In the genomic region with DNA sequence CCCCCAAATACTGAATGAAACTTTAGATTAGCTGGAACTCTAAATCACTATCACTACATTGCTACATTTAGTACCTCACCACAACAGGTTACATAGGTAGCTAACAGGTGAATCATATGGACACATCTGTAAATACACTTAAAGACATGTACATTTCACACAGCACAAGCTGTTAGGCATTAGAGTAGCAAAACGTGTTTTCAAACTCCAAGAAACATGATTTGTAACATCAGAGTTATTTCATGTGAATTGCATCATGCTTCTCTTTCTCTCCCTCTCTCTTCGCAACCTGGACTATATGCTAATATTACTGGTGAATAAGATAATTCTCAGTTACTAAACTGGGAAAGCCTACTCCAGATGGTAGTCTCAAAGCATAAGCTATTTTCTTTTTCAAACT, we compare ENCODE assay signal across 20 cellular contexts. TPM values are rescaled to one million over a fixed set of nuclear protein-coding genes. Genes with fewer than 3 reads are reported as not detected.
A peak's percentile ranks its signal among the peaks of the same experiment; 100 is the strongest.
DNase-seq lines count a peak whose midpoint lies in the region; ATAC-seq, FAIRE-seq and TF ChIP-seq lines count a peak whose summit lies in the region.
"Had no signal": no experiment of that assay in that cellular context is flagged by ENCODE, and none has a peak within 500 bp of the region (broad histone marks: within the 10 kb centered on the region; RNA-seq: fewer than 3 reads in every experiment).

No MANE protein-coding gene starts in this region.

- H3K9me3 Mint-ChIP-seq in activated naive CD4-positive, alpha-beta T cell treated with anti-CD3 and anti-CD28 coated beads for 36 hours, result no peaks in the 10 kb centered on the region
- H3K9me3 Mint-ChIP-seq: activated naive CD4-positive, alpha-beta T cell treated with anti-CD3 and anti-CD28 coated beads, Interleukin-2, amount 10 ng/mL, durations not matched to agents 7 days and 5 days had no signal

- H3K9ac ChIP-seq in SK-N-MC (ENCODE audit: insufficient read length), result peak overlapping the region; percentile 71

- H3K4me3 ChIP-seq in SK-N-MC (peak overlapping the region; percentile 37), fibroblast of mammary gland (ENCODE audit: control insufficient read depth, low read depth, low read length) (no peak overlapping the region)
- H3K4me3 ChIP-seq: SJSA1, spleen, uterus had no signal

- no peaks in the 10 kb centered on the region for H3K27me3 Mint-ChIP-seq in activated naive CD4-positive, alpha-beta T cell treated with anti-CD3 and anti-CD28 coated beads for 36 hours (ENCODE audit: low read depth)
- H3K27me3 Mint-ChIP-seq: activated naive CD4-positive, alpha-beta T cell treated with anti-CD3 and anti-CD28 coated beads, Interleukin-2, amount 10 ng/mL, durations not matched to agents 7 days and 5 days; B cell had no signal

- peak overlapping the region; percentile 89 for H3K27ac ChIP-seq in SK-N-MC
- H3K27ac ChIP-seq: SJSA1, spleen, uterus had no signal

- POLR2A ChIA-PET in HEK293T (lab: Yijun Ruan, JAX), result no interaction called here

- H3K36me3 ChIP-seq in SK-N-MC (ENCODE audit: insufficient read depth, low read length), result peaks cover 21% of the 10 kb centered on the region
- H3K36me3 ChIP-seq: uterus had no signal

- H3K4me3 Mint-ChIP-seq in activated naive CD4-positive, alpha-beta T cell treated with anti-CD3 and anti-CD28 coated beads for 36 hours, result no peak overlapping the region
- H3K4me3 Mint-ChIP-seq: activated naive CD4-positive, alpha-beta T cell treated with anti-CD3 and anti-CD28 coated beads, Interleukin-2, amount 10 ng/mL, durations not matched to agents 7 days and 5 days; B cell had no signal

- DNase-seq in activated naive CD4-positive, alpha-beta T cell treated with anti-CD3 and anti-CD28 coated beads for 36 hours, result no peak
- DNase-seq in activated naive CD4-positive, alpha-beta T cell (lab: John Stamatoyannopoulos, UW), result no peak
- DNase-seq in SK-N-MC (ENCODE audit: low read depth, low spot score) (peak; percentile 40), fibroblast of mammary gland (ENCODE audit: low read depth) (peak; percentile 17), urothelium cell line (ENCODE audit: low spot score) (no peak), HEK293T (ENCODE audit: extremely low spot score) (no peak), NCI-H526 (lab: John Stamatoyannopoulos, UW) (no peak)
- DNase-seq: activated CD4-positive, CD25-positive, alpha-beta regulatory T cell treated with anti-CD3 and anti-CD28 coated beads, Interleukin-2, amount 50 U/mL, for 72 hours; activated naive CD4-positive, alpha-beta T cell treated with anti-CD3 and anti-CD28 coated beads, Interleukin-2, amount 10 ng/mL, durations not matched to agents 7 days and 5 days; dermis blood vessel endothelial cell; GDM1; glutamatergic neuron; MV-4-11; NCI-H524 treated with DMSO at 0.1 percent for 48 hours; spleen; uterus had no signal

- no peaks in the 10 kb centered on the region for H3K9me3 ChIP-seq in SK-N-MC (ENCODE audit: low read depth, low read length)
- H3K9me3 ChIP-seq: SJSA1, spleen, uterus had no signal

- ATAC-seq in HG03097 (IDR thresholded peaks at IDR 0.05; ENCODE audit: low FRiP score, unreplicated experiment), result no peak
- ATAC-seq: left lobe of liver had no signal

- peaks cover 16% of the 10 kb centered on the region for H3K36me3 Mint-ChIP-seq in activated naive CD4-positive, alpha-beta T cell treated with anti-CD3 and anti-CD28 coated beads for 36 hours (ENCODE audit: low read depth)

- peaks cover 53% of the 10 kb centered on the region for H3K4me1 Mint-ChIP-seq in activated naive CD4-positive, alpha-beta T cell treated with anti-CD3 and anti-CD28 coated beads for 36 hours (ENCODE audit: low read depth)

- intact Hi-C loops in activated naive CD4-positive, alpha-beta T cell treated with anti-CD3 and anti-CD28 coated beads for 36 hours (cut with micrococcal nuclease), result no loop called here

- CTCF ChIA-PET in activated naive CD4-positive, alpha-beta T cell treated with anti-CD3 and anti-CD28 coated beads for 36 hours (lab: Charles Lee), result interaction anchor here (0.8 kb wide), 1 partner anchor 31 kb away, joined by 3 read pairs; no protein-coding TSS in a partner anchor
- CTCF ChIA-PET in HEK293T (lab: Yijun Ruan, JAX), result interaction anchor here (0.7 kb wide), 1 partner anchor 14 kb away, joined by 3 read pairs; no protein-coding TSS in a partner anchor

- H3K27ac Mint-ChIP-seq in activated naive CD4-positive, alpha-beta T cell treated with anti-CD3 and anti-CD28 coated beads for 36 hours, result peak overlapping the region; percentile 59
- H3K27ac Mint-ChIP-seq: activated naive CD4-positive, alpha-beta T cell treated with anti-CD3 and anti-CD28 coated beads, Interleukin-2, amount 10 ng/mL, durations not matched to agents 7 days and 5 days; B cell had no signal

- TF ChIP-seq CTCF in fibroblast of mammary gland (conservative IDR thresholded peaks at IDR 0.05; ENCODE audit: control insufficient read depth, insufficient read depth, low read depth, low read length), result no peak

- peak; percentile 59 for FAIRE-seq in urothelium cell line (lab: Jason Lieb, UNC)

TF ChIP-seq in HEK293T, 16 proteins besides CTCF, POLR2A, EP300 and RAD21:
- no peak for TF ChIP-seq BHLHE40 (IDR thresholded peaks at IDR 0.05; ENCODE audit: borderline replicate concordance)
- TF ChIP-seq L3MBTL2 (conservative IDR thresholded peaks at IDR 0.05), result no peak
- TF ChIP-seq, protein P1, sequence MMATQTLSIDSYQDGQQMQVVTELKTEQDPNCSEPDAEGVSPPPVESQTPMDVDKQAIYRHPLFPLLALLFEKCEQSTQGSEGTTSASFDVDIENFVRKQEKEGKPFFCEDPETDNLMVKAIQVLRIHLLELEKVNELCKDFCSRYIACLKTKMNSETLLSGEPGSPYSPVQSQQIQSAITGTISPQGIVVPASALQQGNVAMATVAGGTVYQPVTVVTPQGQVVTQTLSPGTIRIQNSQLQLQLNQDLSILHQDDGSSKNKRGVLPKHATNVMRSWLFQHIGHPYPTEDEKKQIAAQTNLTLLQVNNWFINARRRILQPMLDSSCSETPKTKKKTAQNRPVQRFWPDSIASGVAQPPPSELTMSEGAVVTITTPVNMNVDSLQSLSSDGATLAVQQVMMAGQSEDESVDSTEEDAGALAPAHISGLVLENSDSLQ (IDR thresholded peaks at IDR 0.05), result no peak
- no peak for TF ChIP-seq SUZ12 (IDR thresholded peaks at IDR 0.05)
- TF ChIP-seq ELF4 (IDR thresholded peaks at IDR 0.05), result no peak
- TF ChIP-seq LEF1 (IDR thresholded peaks at IDR 0.05; ENCODE audit: borderline replicate concordance), result no peak
- TF ChIP-seq FOXA1 (IDR thresholded peaks at IDR 0.05), result no peak
- TF ChIP-seq FOXK2 (IDR thresholded peaks at IDR 0.05), result no peak
- no peak for TF ChIP-seq NFRKB (IDR thresholded peaks at IDR 0.05)
- TF ChIP-seq CTBP1 (IDR thresholded peaks at IDR 0.05; ENCODE audit: borderline replicate concordance), result no peak
- no peak for TF ChIP-seq ARNT (IDR thresholded peaks at IDR 0.05)
- TF ChIP-seq SP1 (IDR thresholded peaks at IDR 0.05), result no peak
- TF ChIP-seq HDGF (IDR thresholded peaks at IDR 0.05; ENCODE audit: borderline replicate concordance), result no peak
- no peak for TF ChIP-seq ZNF384 (IDR thresholded peaks at IDR 0.05)

RNA-seq across cellular contexts. Expression of a gene that starts 4.3 kb away (rescaled TPM):
- 10 to 100 TPM; 40.5 to 41.2 TPM for total RNA-seq in activated naive CD4-positive, alpha-beta T cell treated with anti-CD3 and anti-CD28 coated beads for 36 hours

Comparison
In these comparisons a context has a peak if more than half of its experiments do, and no peak if none do; other contexts are left out.
1. DNase-seq: peak in SK-N-MC (single experiment) and fibroblast of mammary gland (single experiment); none in activated naive CD4-positive, alpha-beta T cell treated with anti-CD3 and anti-CD28 coated beads for 36 hours (single experiment), activated naive CD4-positive, alpha-beta T cell (0 of 4), urothelium cell line (single experiment), HEK293T (single experiment) and NCI-H526 (0 of 2).